In genomic region chr3:146134348-146135117, GRCh38 we compare ENCODE assay signal across 18 cellular contexts. TPM values are rescaled to one million over a fixed set of nuclear protein-coding genes. Genes with fewer than 3 reads are reported as not detected.
DNase-seq lines count a peak whose midpoint lies in the region; ATAC-seq and TF ChIP-seq lines count a peak whose summit lies in the region.
"Had no signal": no experiment of that assay in that cellular context is flagged by ENCODE, and none has a peak within 500 bp of the region (broad histone marks: within the 10 kb centered on the region; RNA-seq: fewer than 3 reads in every experiment).

No MANE protein-coding gene starts in this region.

- H3K4me1 Mint-ChIP-seq in HFFc6 (ENCODE audit: low read depth) (peaks cover 58% of the 10 kb centered on the region), osteocyte (ENCODE audit: unreplicated experiment) (peaks cover 53% of the 10 kb centered on the region)
- H3K4me1 Mint-ChIP-seq: central memory CD8-positive, alpha-beta T cell; natural killer cell; stimulated activated effector memory CD8-positive, alpha-beta T cell treated with anti-CD3 and anti-CD28 coated beads, Interleukin-12 subunit alpha, Interleukin-12 subunit beta, amount 100 ng/mL, for 72 hours had no signal

- TF ChIP-seq CTCF in HFFc6 (IDR thresholded peaks at IDR 0.05) (no peak), OCI-LY3 (IDR thresholded peaks at IDR 0.05; ENCODE audit: low read depth, low read length) (no peak), foreskin keratinocyte (conservative IDR thresholded peaks at IDR 0.05) (no peak), osteocyte (IDR thresholded peaks at IDR 0.05) (no peak), WERI-Rb-1 (IDR thresholded peaks at IDR 0.05; ENCODE audit: low read depth, low read length) (no peak)

- H3K79me2 ChIP-seq in OCI-LY3 (ENCODE audit: low read length), result no peaks in the 10 kb centered on the region

- H2AFZ ChIP-seq in OCI-LY3 (ENCODE audit: low read depth, low read length), result 0 out of 2 replicates have a peak overlapping the region, but pooled peaks have one; percentile 31

- no peaks in the 10 kb centered on the region for H3K4me1 ChIP-seq in OCI-LY3 (ENCODE audit: low read length)
- peaks cover 7% of the 10 kb centered on the region for H3K4me1 ChIP-seq in foreskin keratinocyte
- H3K4me1 ChIP-seq: upper lobe of left lung had no signal

- H3K4me3 Mint-ChIP-seq in HFFc6, result no peak overlapping the region
- H3K4me3 Mint-ChIP-seq in osteocyte (ENCODE audit: unreplicated experiment), result no peak overlapping the region
- H3K4me3 Mint-ChIP-seq: central memory CD8-positive, alpha-beta T cell; natural killer cell; stimulated activated effector memory CD8-positive, alpha-beta T cell treated with anti-CD3 and anti-CD28 coated beads, Interleukin-12 subunit alpha, Interleukin-12 subunit beta, amount 100 ng/mL, for 72 hours had no signal

- H3K36me3 ChIP-seq in OCI-LY3 (replicated peaks; ENCODE audit: low read depth, low read length) (no peaks in the 10 kb centered on the region), WERI-Rb-1 (no peaks in the 10 kb centered on the region)
- H3K36me3 ChIP-seq: heart left ventricle, upper lobe of left lung had no signal

- H3K4me2 ChIP-seq in OCI-LY3 (ENCODE audit: low read length), result no peak overlapping the region

- H3K9me3 ChIP-seq in OCI-LY3 (ENCODE audit: insufficient read depth, low read length), result no peaks in the 10 kb centered on the region
- no peaks in the 10 kb centered on the region for H3K9me3 ChIP-seq in WERI-Rb-1 (ENCODE audit: severe bottlenecking)
- H3K9me3 ChIP-seq: heart left ventricle, upper lobe of left lung had no signal

- peak; percentile 33 for ATAC-seq in foreskin keratinocyte
- ATAC-seq: activated naive CD4-positive, alpha-beta T cell treated with anti-CD3 and anti-CD28 coated beads, Interleukin-2, amount 50 U/mL, for 72 hours; heart left ventricle; natural killer cell; stimulated activated effector memory CD8-positive, alpha-beta T cell treated with anti-CD3 and anti-CD28 coated beads, Interleukin-12 subunit alpha, Interleukin-12 subunit beta, amount 100 ng/mL, for 72 hours had no signal

- H3K27me3 Mint-ChIP-seq in HFFc6 (ENCODE audit: insufficient read depth) (no peaks in the 10 kb centered on the region; the same call in 1 of the 2 replicates), osteocyte (ENCODE audit: unreplicated experiment) (no peaks in the 10 kb centered on the region)
- H3K27me3 Mint-ChIP-seq: central memory CD8-positive, alpha-beta T cell had no signal

- peak overlapping the region; percentile 50 for H3K27ac Mint-ChIP-seq in HFFc6
- H3K27ac Mint-ChIP-seq in osteocyte (ENCODE audit: unreplicated experiment), result peak overlapping the region; percentile 38
- H3K27ac Mint-ChIP-seq: activated naive CD4-positive, alpha-beta T cell treated with anti-CD3 and anti-CD28 coated beads, Interleukin-2, amount 50 U/mL, for 72 hours; natural killer cell; stimulated activated effector memory CD8-positive, alpha-beta T cell treated with anti-CD3 and anti-CD28 coated beads, Interleukin-12 subunit alpha, Interleukin-12 subunit beta, amount 100 ng/mL, for 72 hours had no signal

- H3K9me3 Mint-ChIP-seq in HFFc6 (no peaks in the 10 kb centered on the region; the same call in 1 of the 2 replicates), osteocyte (ENCODE audit: unreplicated experiment) (no peaks in the 10 kb centered on the region)

- H4K20me1 ChIP-seq in OCI-LY3 (ENCODE audit: insufficient read depth, low read length), result no peaks in the 10 kb centered on the region

- no peak for DNase-seq in HFFc6
- DNase-seq in foreskin keratinocyte, result peak in 1 of 2 donors; percentile 50
- no peak for DNase-seq in osteocyte (ENCODE audit: extremely low spot score, unreplicated experiment)
- DNase-seq in stimulated activated CD4-positive, alpha-beta T cell treated with anti-CD3 and anti-CD28 coated beads, Interleukin-4, amount 100 ng/mL, for 24 hours, result no peak
- DNase-seq in WERI-Rb-1, result no peak
- DNase-seq in cerebellar cortex (ENCODE audit: low spot score), result no peak
- DNase-seq: activated CD4-positive, alpha-beta T cell treated with anti-CD3 and anti-CD28 coated beads for 1 hour; heart left ventricle; KBM-7; natural killer cell; NCI-H1417 treated with DMSO at 0.1 percent for 48 hours; NCI-H774; right cardiac atrium; upper lobe of left lung had no signal

- H3K27ac ChIP-seq in OCI-LY3 (ENCODE audit: low read length) (no peak overlapping the region), foreskin keratinocyte (no peak overlapping the region), WERI-Rb-1 (no peak overlapping the region)
- H3K27ac ChIP-seq: heart left ventricle, upper lobe of left lung had no signal

- H3K36me3 Mint-ChIP-seq in HFFc6 (ENCODE audit: low read depth) (peaks cover 23% of the 10 kb centered on the region), osteocyte (ENCODE audit: unreplicated experiment) (no peaks in the 10 kb centered on the region)
- H3K36me3 Mint-ChIP-seq: activated naive CD4-positive, alpha-beta T cell treated with anti-CD3 and anti-CD28 coated beads, Interleukin-2, amount 50 U/mL, for 72 hours; natural killer cell; stimulated activated effector memory CD8-positive, alpha-beta T cell treated with anti-CD3 and anti-CD28 coated beads, Interleukin-12 subunit alpha, Interleukin-12 subunit beta, amount 100 ng/mL, for 72 hours had no signal

- no peak overlapping the region for H3K9ac ChIP-seq in OCI-LY3 (ENCODE audit: low read length)

- H3K4me3 ChIP-seq in OCI-LY3 (ENCODE audit: low read length) (no peak overlapping the region), WERI-Rb-1 (ENCODE audit: low read depth, low read length) (no peak overlapping the region)
- H3K4me3 ChIP-seq: heart left ventricle, upper lobe of left lung had no signal

- no peaks in the 10 kb centered on the region for H3K27me3 ChIP-seq in OCI-LY3 (ENCODE audit: low read depth, low read length)
- no peaks in the 10 kb centered on the region for H3K27me3 ChIP-seq in foreskin keratinocyte
- no peaks in the 10 kb centered on the region for H3K27me3 ChIP-seq in WERI-Rb-1 (ENCODE audit: insufficient read depth, low read depth, severe bottlenecking)
- H3K27me3 ChIP-seq: heart left ventricle, upper lobe of left lung had no signal

RNA-seq across cellular contexts. Expression of gene PLOD2, which starts 26.5 kb away (rescaled TPM):
- total RNA-seq in HFFc6 (2021; fragmentation: NEBNext Ultra II Directional; extraction: Animal tissue kit (Norgen Biotek cat#: 25700)), result 100 to 1,000 TPM; 181 to 358 (median 200) TPM
- 13.5 and 22.9 TPM in 2 replicates for total RNA-seq in foreskin keratinocyte
- polyA plus RNA-seq in foreskin keratinocyte, result 4.6 and 9.1 TPM in 2 replicates
- total RNA-seq in osteocyte, result 96.1 and 97.1 TPM in 2 replicates
